Comparison of ENCODE assay signal across 21 cellular contexts in the genomic region with DNA sequence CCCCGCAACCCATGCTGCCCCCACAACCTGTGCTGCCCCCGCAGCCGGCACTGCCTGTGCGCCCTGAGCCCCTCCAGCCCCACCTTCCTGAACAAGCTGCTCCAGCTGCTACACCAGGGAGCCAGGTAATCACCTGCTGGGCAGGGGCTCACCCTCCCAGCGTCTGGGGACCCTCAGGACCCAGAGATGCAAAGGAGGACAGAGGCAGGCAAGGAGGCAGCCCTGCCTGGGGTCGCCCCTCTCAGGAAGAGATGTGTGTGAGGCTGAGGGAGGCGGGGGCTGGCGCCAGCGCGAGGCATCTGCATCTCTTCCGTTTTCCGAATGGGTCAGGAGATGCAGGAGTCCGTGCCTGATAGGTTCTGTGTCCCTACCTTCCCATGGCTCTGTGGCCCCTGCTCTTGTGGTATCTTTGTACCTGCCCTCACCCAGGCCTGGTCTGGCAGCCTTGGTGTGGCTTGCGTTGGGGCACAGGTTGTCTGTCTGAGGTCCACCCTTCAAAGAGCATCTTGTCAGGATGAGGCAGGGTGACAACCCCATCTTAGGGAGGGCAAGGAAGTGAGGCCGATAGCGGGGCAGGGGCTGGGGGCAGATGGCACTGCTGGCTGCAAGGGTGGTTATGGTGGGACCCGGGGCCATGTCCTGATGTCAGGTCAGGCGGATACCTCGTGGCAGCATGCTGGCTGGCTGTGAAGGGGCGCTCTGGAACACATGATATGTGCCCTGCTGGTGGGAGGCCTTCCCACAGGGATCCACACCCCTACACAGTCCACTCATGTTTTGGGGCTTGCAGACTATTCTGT.
DNase-seq lines count a peak whose midpoint lies in the region; ATAC-seq, FAIRE-seq and TF ChIP-seq lines count a peak whose summit lies in the region.
"Had no signal": no experiment of that assay in that cellular context is flagged by ENCODE, and none has a peak within 500 bp of the region (broad histone marks: within the 10 kb centered on the region; RNA-seq: fewer than 3 reads in every experiment).

No MANE protein-coding gene starts in this region.

- peaks cover 9% of the 10 kb centered on the region for H3K4me1 ChIP-seq in DND-41 (ENCODE audit: insufficient read depth, low read length)
- H3K4me1 ChIP-seq: Caco-2 had no signal

- H3K27me3 ChIP-seq in DND-41 (ENCODE audit: insufficient read depth, low read length, poor library complexity) (no peaks in the 10 kb centered on the region), dorsolateral prefrontal cortex (no peaks in the 10 kb centered on the region)

- no peak for TF ChIP-seq CTCF in DND-41 (IDR thresholded peaks at IDR 0.05; ENCODE audit: borderline replicate concordance, extremely low read depth, low read length, poor library complexity, severe bottlenecking)
- TF ChIP-seq CTCF in dorsolateral prefrontal cortex (IDR thresholded peaks at IDR 0.05 in 54 of 56, conservative IDR thresholded peaks at IDR 0.05 in 2 of 56; ENCODE audit: low read depth in 1 of 56, partially characterized antibody in 56 of 56), result no peak

- H3K9ac ChIP-seq in DND-41 (ENCODE audit: low read depth, low read length), result no peak overlapping the region

- H3K27ac ChIP-seq in DND-41 (ENCODE audit: low read length), result no peak overlapping the region
- H3K27ac ChIP-seq in dorsolateral prefrontal cortex, result no peak overlapping the region
- H3K27ac ChIP-seq: coronary artery, epithelial cell of prostate had no signal

- FAIRE-seq in HTR-8/SVneo (lab: Jason Lieb, UNC) (no peak), RCC 7860 (lab: Jason Lieb, UNC) (no peak)

- H3K36me3 ChIP-seq in DND-41 (ENCODE audit: insufficient read depth, low read length), result no peaks in the 10 kb centered on the region

- H3K9me3 ChIP-seq in DND-41 (ENCODE audit: insufficient read depth, low read length, severe bottlenecking), result no peaks in the 10 kb centered on the region
- H3K9me3 ChIP-seq: Caco-2 had no signal

- H2AFZ ChIP-seq in DND-41 (ENCODE audit: low read depth, low read length), result no peak overlapping the region

- H3K4me3 ChIP-seq in DND-41 (ENCODE audit: low read depth in 1 of 2, low read length in 2 of 2) (no peak overlapping the region), dorsolateral prefrontal cortex (no peak overlapping the region)
- H3K4me3 ChIP-seq: coronary artery had no signal

- DNase-seq in D341Med (ENCODE audit: low spot score), result peak; percentile 27
- peak; percentile 2 for DNase-seq in DND-41
- DNase-seq in dorsolateral prefrontal cortex, result peak in 6 of 10 donors; percentile 18 to 35 (median 25)
- peak; percentile 79 for DNase-seq in posterior vena cava (ENCODE audit: low spot score)
- DNase-seq in HTR-8/SVneo (ENCODE audit: insufficient read length, low spot score), result no peak
- no peak for DNase-seq in RCC 7860 (ENCODE audit: low spot score)
- DNase-seq: activated naive CD4-positive, alpha-beta T cell; Caco-2; foreskin melanocyte; HCEC 1CT; KBM-7; NCI-H2081; NCI-H524; nucleus accumbens; stimulated activated CD4-positive, alpha-beta T cell treated with anti-CD3 and anti-CD28 coated beads, Interleukin-4, amount 100 ng/mL, for 1 hour; substantia nigra had no signal

- intact Hi-C loops in dorsolateral prefrontal cortex (cut with DNase I), result no loop called here
- intact Hi-C loops in posterior vena cava (cut with DNase I), result no loop called here

- no peaks in the 10 kb centered on the region for H3K79me2 ChIP-seq in DND-41 (ENCODE audit: insufficient read depth, low read length)

- H4K20me1 ChIP-seq in DND-41 (ENCODE audit: insufficient read depth, low read length), result no peaks in the 10 kb centered on the region

- ATAC-seq in DND-41 (ENCODE audit: insufficient read depth, low read depth) (no peak), HG03460 (IDR thresholded peaks at IDR 0.05; ENCODE audit: unreplicated experiment) (no peak), HG03565 (IDR thresholded peaks at IDR 0.05; ENCODE audit: unreplicated experiment) (no peak)
- ATAC-seq: T-cell had no signal

- no peak overlapping the region for H3K4me2 ChIP-seq in DND-41 (ENCODE audit: insufficient read depth, low read length)

Comparison
In these comparisons a context has a peak if more than half of its experiments do, and no peak if none do; other contexts are left out.
1. DNase-seq: peak in D341Med (single experiment), DND-41 (single experiment), dorsolateral prefrontal cortex (6 of 10) and posterior vena cava (single experiment); none in HTR-8/SVneo (single experiment) and RCC 7860 (single experiment).